Comparison of ENCODE assay signal across 8 cellular contexts in genomic region chr4:111937368-111937767, GRCh38.
DNase-seq lines count a peak whose midpoint lies in the region; ATAC-seq and TF ChIP-seq lines count a peak whose summit lies in the region.

No MANE protein-coding gene starts in this region.

- peaks cover 23% of the 10 kb centered on the region for H3K4me1 Mint-ChIP-seq in endothelial cell (ENCODE audit: unreplicated experiment)

- H3K27ac ChIP-seq in RWPE2 (ENCODE audit: poor library complexity, severe bottlenecking) = no peak overlapping the region
- no peak overlapping the region for H3K27ac ChIP-seq in substantia nigra (ENCODE audit: low read depth, low read length, poor library complexity, severe bottlenecking)
- H3K27ac ChIP-seq in adrenal gland = no peak overlapping the region

- H3K27me3 ChIP-seq in RWPE2 (ENCODE audit: insufficient read depth, poor library complexity, severe bottlenecking) (no peaks in the 10 kb centered on the region), adrenal gland (no peaks in the 10 kb centered on the region)

- H3K4me3 ChIP-seq in RWPE2 (ENCODE audit: severe bottlenecking) (no peak overlapping the region), adrenal gland (no peak overlapping the region)

- TF ChIP-seq CTCF in RWPE2 (IDR thresholded peaks at IDR 0.05; ENCODE audit: poor library complexity, severe bottlenecking) = peak; percentile 57
- no peak for TF ChIP-seq CTCF in endothelial cell (IDR thresholded peaks at IDR 0.05; ENCODE audit: unreplicated experiment)
- no peak for TF ChIP-seq CTCF in adrenal gland (IDR thresholded peaks at IDR 0.05)

- intact Hi-C loops in left colon (cut with DNase I, micrococcal nuclease) = no loop called here
- intact Hi-C loops in adrenal gland (cut with DNase I) = no loop called here

- TF ChIP-seq POLR2A in adrenal gland (IDR thresholded peaks at IDR 0.05) = no peak

- no peaks in the 10 kb centered on the region for H3K36me3 Mint-ChIP-seq in endothelial cell (ENCODE audit: low read depth, unreplicated experiment)

- H3K4me1 ChIP-seq in RWPE2 (ENCODE audit: insufficient read depth, poor library complexity, severe bottlenecking) = peaks cover 3% of the 10 kb centered on the region
- H3K4me1 ChIP-seq in adrenal gland (replicated peaks in 1 of 2) = no peaks in the 10 kb centered on the region

- H3K27ac Mint-ChIP-seq in endothelial cell (ENCODE audit: unreplicated experiment) = no peak overlapping the region

- DNase-seq in COR-L47 (lab: John Stamatoyannopoulos, UW) (peak; percentile 58), RWPE2 (ENCODE audit: low spot score) (no peak), left colon (no peak), substantia nigra (lab: John Stamatoyannopoulos, UW) (no peak), endothelial cell (ENCODE audit: low spot score) (no peak), adrenal gland (no peak)

- H3K4me3 Mint-ChIP-seq in endothelial cell (ENCODE audit: unreplicated experiment) = no peak overlapping the region

- no peaks in the 10 kb centered on the region for H3K9me3 Mint-ChIP-seq in endothelial cell (ENCODE audit: unreplicated experiment)

- peak; percentile 80 for ATAC-seq in GM19397 (IDR thresholded peaks at IDR 0.05; ENCODE audit: unreplicated experiment)
- peak; percentile 66 for ATAC-seq in HG03521 (IDR thresholded peaks at IDR 0.05; ENCODE audit: unreplicated experiment)
- ATAC-seq in RWPE2 (ENCODE audit: low read depth) = peak; percentile 91
- ATAC-seq in left colon = peak; percentile 73

- no peaks in the 10 kb centered on the region for H3K9me3 ChIP-seq in RWPE2 (ENCODE audit: severe bottlenecking)
- peaks cover 0 to 3% (median 0%) of the 10 kb centered on the region in 3 donors for H3K9me3 ChIP-seq in adrenal gland (replicated peaks in 1 of 3)

- H3K36me3 ChIP-seq in RWPE2 (ENCODE audit: low read depth) = no peaks in the 10 kb centered on the region
- H3K36me3 ChIP-seq in adrenal gland (replicated peaks in 1 of 2) = no peaks in the 10 kb centered on the region

- H3K27me3 Mint-ChIP-seq in endothelial cell (ENCODE audit: unreplicated experiment) = no peaks in the 10 kb centered on the region
